Comparison of ENCODE assay signal across 28 cellular contexts in genomic region chr2:195956725-195957124, GRCh38.
"Had no signal": no experiment of that assay in that cellular context is flagged by ENCODE, and none has a peak within 500 bp of the region (broad histone marks: within the 10 kb centered on the region; RNA-seq: fewer than 3 reads in every experiment).

No MANE protein-coding gene starts in this region.

- H3K4me1 ChIP-seq: stomach, suprapubic skin, testis, thyroid gland, tibial artery, tibial nerve, transverse colon, upper lobe of left lung, upper lobe of right lung, uterus, vagina had no signal

- ATAC-seq: stimulated activated effector memory CD8-positive, alpha-beta T cell treated with anti-CD3 and anti-CD28 coated beads, Interleukin-12 subunit alpha, Interleukin-12 subunit beta, amount 100 ng/mL, for 72 hours; stimulated activated memory B cell treated with anti-CD40 and anti-IgM and Interleukin-4, amounts not matched to agents 10 μg/mL and 1 μg/mL and 100 μg/mL, for 72 hours; stimulated activated naive B cell treated with anti-CD40 and anti-IgM and Interleukin-4, amounts not matched to agents 10 μg/mL and 1 μg/mL and 100 μg/mL, for 72 hours; stimulated activated naive CD8-positive, alpha-beta T cell treated with anti-CD3 and anti-CD28 coated beads, Interleukin-15, amount 100 ng/mL, for 72 hours; stimulated activated naive CD8-positive, alpha-beta T cell treated with anti-CD3 and anti-CD28 coated beads, Interleukin-15, Interleukin-2, amounts not matched to agents 100 U/mL and 50 U/mL, for 24 hours; upper lobe of right lung had no signal

- H3K27me3 ChIP-seq: stomach, suprapubic skin, testis, thyroid gland, tibial artery, tibial nerve, transverse colon, upper lobe of left lung, upper lobe of right lung, uterus, vagina had no signal

- H3K27me3 Mint-ChIP-seq: stimulated activated naive CD8-positive, alpha-beta T cell treated with anti-CD3 and anti-CD28 coated beads, Interleukin-15, amount 100 ng/mL, for 72 hours; type B pancreatic cell had no signal

- DNase-seq: stimulated activated CD4-positive, alpha-beta T cell treated with anti-CD3 and anti-CD28 coated beads, Interleukin-2, amount 100 ng/mL, for 48 hours; stimulated activated CD4-positive, alpha-beta T cell treated with anti-CD3 and anti-CD28 coated beads, Interleukin-4, amount 100 ng/mL, for 1 hour; stimulated activated CD4-positive, alpha-beta T cell treated with anti-CD3 and anti-CD28 coated beads, Interleukin-4, amount 100 ng/mL, for 24 hours; stimulated activated CD4-positive, alpha-beta T cell treated with anti-CD3 and anti-CD28 coated beads, Interleukin-4, amount 100 ng/mL, for 4 hours; stimulated activated CD8-positive, alpha-beta memory T cell treated with anti-CD3 and anti-CD28 coated beads, Interleukin-4, amount 100 ng/mL, for 48 hours; stimulated activated naive B cell treated with anti-CD40 and anti-IgM and Interleukin-4, amounts not matched to agents 10 μg/mL and 1 μg/mL and 100 μg/mL, for 72 hours; stimulated activated naive CD4-positive, alpha-beta T cell; stimulated activated naive CD4-positive, alpha-beta T cell treated with Interleukin-2 at 50 U/mL for 16 hours; stimulated activated naive CD8-positive, alpha-beta T cell treated with anti-CD3 and anti-CD28 coated beads, Interleukin-15, amount 100 ng/mL, for 72 hours; stimulated activated naive CD8-positive, alpha-beta T cell treated with anti-CD3 and anti-CD28 coated beads, Interleukin-15, Interleukin-2, amounts not matched to agents 100 U/mL and 50 U/mL, for 24 hours; stomach; substantia nigra; testis; thyroid gland; tibial artery; transverse colon; trophoblast cell; upper lobe of left lung; upper lobe of right lung; uterus had no signal

- H3K4me3 ChIP-seq: stomach, suprapubic skin, testis, thoracic aorta, thyroid gland, tibial artery, tibial nerve, transverse colon, upper lobe of left lung, upper lobe of right lung, uterus, vagina had no signal

- H3K36me3 ChIP-seq: suprapubic skin, thoracic aorta, thyroid gland, tibial artery, tibial nerve, transverse colon, upper lobe of left lung, upper lobe of right lung, uterus, vagina had no signal

- H3K4me1 Mint-ChIP-seq: stimulated activated effector memory CD8-positive, alpha-beta T cell treated with anti-CD3 and anti-CD28 coated beads, Interleukin-12 subunit alpha, Interleukin-12 subunit beta, amount 100 ng/mL, for 72 hours; stimulated activated memory B cell treated with anti-CD40 and anti-IgM and Interleukin-4, amounts not matched to agents 10 μg/mL and 1 μg/mL and 100 μg/mL, for 72 hours; stimulated activated naive B cell treated with anti-CD40 and anti-IgM and Interleukin-4, amounts not matched to agents 10 μg/mL and 1 μg/mL and 100 μg/mL, for 72 hours; stimulated activated naive CD8-positive, alpha-beta T cell treated with anti-CD3 and anti-CD28 coated beads, Interleukin-15, amount 100 ng/mL, for 72 hours had no signal

- H3K27ac Mint-ChIP-seq: stimulated activated effector memory CD8-positive, alpha-beta T cell treated with anti-CD3 and anti-CD28 coated beads, Interleukin-12 subunit alpha, Interleukin-12 subunit beta, amount 100 ng/mL, for 72 hours; stimulated activated memory B cell treated with anti-CD40 and anti-IgM and Interleukin-4, amounts not matched to agents 10 μg/mL and 1 μg/mL and 100 μg/mL, for 72 hours; stimulated activated naive B cell treated with anti-CD40 and anti-IgM and Interleukin-4, amounts not matched to agents 10 μg/mL and 1 μg/mL and 100 μg/mL, for 72 hours; stimulated activated naive CD8-positive, alpha-beta T cell treated with anti-CD3 and anti-CD28 coated beads, Interleukin-15, amount 100 ng/mL, for 72 hours; stimulated activated naive CD8-positive, alpha-beta T cell treated with anti-CD3 and anti-CD28 coated beads, Interleukin-15, Interleukin-2, amounts not matched to agents 100 ng/mL and 50 ng/mL, for 24 hours; type B pancreatic cell had no signal

- H3K36me3 Mint-ChIP-seq: stimulated activated effector memory CD8-positive, alpha-beta T cell treated with anti-CD3 and anti-CD28 coated beads, Interleukin-12 subunit alpha, Interleukin-12 subunit beta, amount 100 ng/mL, for 72 hours had no signal

- H3K9me3 ChIP-seq: suprapubic skin, testis, thoracic aorta, thyroid gland, transverse colon, uterus, vagina had no signal

- H3K27ac ChIP-seq: stomach, suprapubic skin, testis, thoracic aorta, thyroid gland, tibial artery, tibial nerve, transverse colon, upper lobe of left lung, upper lobe of right lung, uterus, vagina had no signal

- H3K4me3 Mint-ChIP-seq: stimulated activated effector memory CD8-positive, alpha-beta T cell treated with anti-CD3 and anti-CD28 coated beads, Interleukin-12 subunit alpha, Interleukin-12 subunit beta, amount 100 ng/mL, for 72 hours; stimulated activated memory B cell treated with anti-CD40 and anti-IgM and Interleukin-4, amounts not matched to agents 10 μg/mL and 1 μg/mL and 100 μg/mL, for 72 hours; stimulated activated naive B cell treated with anti-CD40 and anti-IgM and Interleukin-4, amounts not matched to agents 10 μg/mL and 1 μg/mL and 100 μg/mL, for 72 hours; stimulated activated naive CD8-positive, alpha-beta T cell treated with anti-CD3 and anti-CD28 coated beads, Interleukin-15, amount 100 ng/mL, for 72 hours; stimulated activated naive CD8-positive, alpha-beta T cell treated with anti-CD3 and anti-CD28 coated beads, Interleukin-15, Interleukin-2, amounts not matched to agents 100 ng/mL and 50 ng/mL, for 24 hours; type B pancreatic cell had no signal
